ENCODE assay signal across 1 cellular context in the genomic region with DNA sequence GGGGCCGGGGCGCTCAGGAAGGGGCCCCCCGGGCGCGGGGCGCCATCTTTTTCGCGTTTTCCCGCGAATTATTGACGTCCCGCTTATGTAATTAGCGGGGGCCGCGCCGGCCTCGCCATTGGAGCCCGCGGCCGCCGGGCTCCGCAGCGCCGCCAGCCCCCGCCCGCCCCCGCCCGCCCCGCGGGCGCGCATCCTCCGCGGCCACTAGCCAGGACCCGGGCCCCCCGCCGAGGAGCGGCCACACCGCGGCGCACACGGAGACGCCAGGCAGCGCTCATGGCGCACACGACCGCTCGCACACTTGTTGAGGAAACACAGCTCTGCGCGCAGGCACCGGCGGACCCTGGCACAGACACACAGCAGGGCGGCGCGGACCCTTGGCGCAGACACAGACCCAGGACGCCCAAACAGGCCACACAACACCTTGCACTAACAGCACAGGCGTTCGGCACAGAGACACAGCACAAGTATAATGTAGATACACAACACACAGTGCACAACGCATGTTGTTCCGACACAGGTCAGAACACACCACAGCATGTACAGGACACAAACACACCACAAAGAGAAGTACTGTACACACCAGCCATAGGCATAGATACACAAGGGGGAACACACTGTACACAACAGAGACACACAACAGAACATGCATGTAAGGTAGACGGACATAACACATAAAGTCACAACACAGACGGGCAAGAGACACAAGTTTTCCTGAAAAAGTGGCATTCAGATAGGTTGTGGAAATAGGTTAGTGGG.
TF ChIP-seq lines count a peak whose summit lies in the region.

No MANE protein-coding gene starts in this region.

TF ChIP-seq in HepG2, 621 proteins besides CTCF, POLR2A, EP300 and RAD21 (continued from another document and continues in another):
- TF ChIP-seq BRCA1 (CRISPR knock-in tag; IDR thresholded peaks at IDR 0.05) (no peak), ZNF550 (CRISPR knock-in tag; IDR thresholded peaks at IDR 0.05; ENCODE audit: borderline replicate concordance) (no peak), ZSCAN25 (CRISPR knock-in tag; IDR thresholded peaks at IDR 0.05) (peak; percentile 18; the same call in 1 of the 2 replicates), SRY (CRISPR knock-in tag; IDR thresholded peaks at IDR 0.05) (no peak), POLR2G (IDR thresholded peaks at IDR 0.05; ENCODE audit: low read depth, low read length) (peak; percentile 59; the same call in 1 of the 2 replicates), NFKBIZ (CRISPR knock-in tag; IDR thresholded peaks at IDR 0.05) (no peak), REXO4 (CRISPR knock-in tag; IDR thresholded peaks at IDR 0.05; ENCODE audit: borderline replicate concordance) (no peak), ZBTB20 (CRISPR knock-in tag; IDR thresholded peaks at IDR 0.05; ENCODE audit: borderline replicate concordance, low read depth) (peak; percentile 62; the same call in 1 of the 2 replicates)
- TF ChIP-seq, protein P1, sequence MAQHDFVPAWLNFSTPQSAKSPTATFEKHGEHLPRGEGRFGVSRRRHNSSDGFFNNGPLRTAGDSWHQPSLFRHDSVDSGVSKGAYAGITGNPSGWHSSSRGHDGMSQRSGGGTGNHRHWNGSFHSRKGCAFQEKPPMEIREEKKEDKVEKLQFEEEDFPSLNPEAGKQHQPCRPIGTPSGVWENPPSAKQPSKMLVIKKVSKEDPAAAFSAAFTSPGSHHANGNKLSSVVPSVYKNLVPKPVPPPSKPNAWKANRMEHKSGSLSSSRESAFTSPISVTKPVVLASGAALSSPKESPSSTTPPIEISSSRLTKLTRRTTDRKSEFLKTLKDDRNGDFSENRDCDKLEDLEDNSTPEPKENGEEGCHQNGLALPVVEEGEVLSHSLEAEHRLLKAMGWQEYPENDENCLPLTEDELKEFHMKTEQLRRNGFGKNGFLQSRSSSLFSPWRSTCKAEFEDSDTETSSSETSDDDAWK (CRISPR knock-in tag; IDR thresholded peaks at IDR 0.05) = no peak
- TF ChIP-seq, protein P2, sequence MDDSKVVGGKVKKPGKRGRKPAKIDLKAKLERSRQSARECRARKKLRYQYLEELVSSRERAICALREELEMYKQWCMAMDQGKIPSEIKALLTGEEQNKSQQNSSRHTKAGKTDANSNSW (CRISPR knock-in tag; IDR thresholded peaks at IDR 0.05; ENCODE audit: borderline replicate concordance) = no peak
- TF ChIP-seq, protein P3, sequence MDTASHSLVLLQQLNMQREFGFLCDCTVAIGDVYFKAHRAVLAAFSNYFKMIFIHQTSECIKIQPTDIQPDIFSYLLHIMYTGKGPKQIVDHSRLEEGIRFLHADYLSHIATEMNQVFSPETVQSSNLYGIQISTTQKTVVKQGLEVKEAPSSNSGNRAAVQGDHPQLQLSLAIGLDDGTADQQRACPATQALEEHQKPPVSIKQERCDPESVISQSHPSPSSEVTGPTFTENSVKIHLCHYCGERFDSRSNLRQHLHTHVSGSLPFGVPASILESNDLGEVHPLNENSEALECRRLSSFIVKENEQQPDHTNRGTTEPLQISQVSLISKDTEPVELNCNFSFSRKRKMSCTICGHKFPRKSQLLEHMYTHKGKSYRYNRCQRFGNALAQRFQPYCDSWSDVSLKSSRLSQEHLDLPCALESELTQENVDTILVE (CRISPR knock-in tag; IDR thresholded peaks at IDR 0.05) = peak; percentile 45; the same call in 1 of the 2 replicates
- TF ChIP-seq, protein P4, sequence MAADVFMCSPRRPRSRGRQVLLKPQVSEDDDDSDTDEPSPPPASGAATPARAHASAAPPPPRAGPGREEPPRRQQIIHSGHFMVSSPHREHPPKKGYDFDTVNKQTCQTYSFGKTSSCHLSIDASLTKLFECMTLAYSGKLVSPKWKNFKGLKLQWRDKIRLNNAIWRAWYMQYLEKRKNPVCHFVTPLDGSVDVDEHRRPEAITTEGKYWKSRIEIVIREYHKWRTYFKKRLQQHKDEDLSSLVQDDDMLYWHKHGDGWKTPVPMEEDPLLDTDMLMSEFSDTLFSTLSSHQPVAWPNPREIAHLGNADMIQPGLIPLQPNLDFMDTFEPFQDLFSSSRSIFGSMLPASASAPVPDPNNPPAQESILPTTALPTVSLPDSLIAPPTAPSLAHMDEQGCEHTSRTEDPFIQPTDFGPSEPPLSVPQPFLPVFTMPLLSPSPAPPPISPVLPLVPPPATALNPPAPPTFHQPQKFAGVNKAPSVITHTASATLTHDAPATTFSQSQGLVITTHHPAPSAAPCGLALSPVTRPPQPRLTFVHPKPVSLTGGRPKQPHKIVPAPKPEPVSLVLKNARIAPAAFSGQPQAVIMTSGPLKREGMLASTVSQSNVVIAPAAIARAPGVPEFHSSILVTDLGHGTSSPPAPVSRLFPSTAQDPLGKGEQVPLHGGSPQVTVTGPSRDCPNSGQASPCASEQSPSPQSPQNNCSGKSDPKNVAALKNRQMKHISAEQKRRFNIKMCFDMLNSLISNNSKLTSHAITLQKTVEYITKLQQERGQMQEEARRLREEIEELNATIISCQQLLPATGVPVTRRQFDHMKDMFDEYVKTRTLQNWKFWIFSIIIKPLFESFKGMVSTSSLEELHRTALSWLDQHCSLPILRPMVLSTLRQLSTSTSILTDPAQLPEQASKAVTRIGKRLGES (CRISPR knock-in tag; IDR thresholded peaks at IDR 0.05; ENCODE audit: borderline replicate concordance) = no peak
- TF ChIP-seq, protein P5, sequence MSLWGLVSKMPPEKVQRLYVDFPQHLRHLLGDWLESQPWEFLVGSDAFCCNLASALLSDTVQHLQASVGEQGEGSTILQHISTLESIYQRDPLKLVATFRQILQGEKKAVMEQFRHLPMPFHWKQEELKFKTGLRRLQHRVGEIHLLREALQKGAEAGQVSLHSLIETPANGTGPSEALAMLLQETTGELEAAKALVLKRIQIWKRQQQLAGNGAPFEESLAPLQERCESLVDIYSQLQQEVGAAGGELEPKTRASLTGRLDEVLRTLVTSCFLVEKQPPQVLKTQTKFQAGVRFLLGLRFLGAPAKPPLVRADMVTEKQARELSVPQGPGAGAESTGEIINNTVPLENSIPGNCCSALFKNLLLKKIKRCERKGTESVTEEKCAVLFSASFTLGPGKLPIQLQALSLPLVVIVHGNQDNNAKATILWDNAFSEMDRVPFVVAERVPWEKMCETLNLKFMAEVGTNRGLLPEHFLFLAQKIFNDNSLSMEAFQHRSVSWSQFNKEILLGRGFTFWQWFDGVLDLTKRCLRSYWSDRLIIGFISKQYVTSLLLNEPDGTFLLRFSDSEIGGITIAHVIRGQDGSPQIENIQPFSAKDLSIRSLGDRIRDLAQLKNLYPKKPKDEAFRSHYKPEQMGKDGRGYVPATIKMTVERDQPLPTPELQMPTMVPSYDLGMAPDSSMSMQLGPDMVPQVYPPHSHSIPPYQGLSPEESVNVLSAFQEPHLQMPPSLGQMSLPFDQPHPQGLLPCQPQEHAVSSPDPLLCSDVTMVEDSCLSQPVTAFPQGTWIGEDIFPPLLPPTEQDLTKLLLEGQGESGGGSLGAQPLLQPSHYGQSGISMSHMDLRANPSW (CRISPR knock-in tag; IDR thresholded peaks at IDR 0.05; ENCODE audit: borderline replicate concordance) = no peak
- TF ChIP-seq, protein P6, sequence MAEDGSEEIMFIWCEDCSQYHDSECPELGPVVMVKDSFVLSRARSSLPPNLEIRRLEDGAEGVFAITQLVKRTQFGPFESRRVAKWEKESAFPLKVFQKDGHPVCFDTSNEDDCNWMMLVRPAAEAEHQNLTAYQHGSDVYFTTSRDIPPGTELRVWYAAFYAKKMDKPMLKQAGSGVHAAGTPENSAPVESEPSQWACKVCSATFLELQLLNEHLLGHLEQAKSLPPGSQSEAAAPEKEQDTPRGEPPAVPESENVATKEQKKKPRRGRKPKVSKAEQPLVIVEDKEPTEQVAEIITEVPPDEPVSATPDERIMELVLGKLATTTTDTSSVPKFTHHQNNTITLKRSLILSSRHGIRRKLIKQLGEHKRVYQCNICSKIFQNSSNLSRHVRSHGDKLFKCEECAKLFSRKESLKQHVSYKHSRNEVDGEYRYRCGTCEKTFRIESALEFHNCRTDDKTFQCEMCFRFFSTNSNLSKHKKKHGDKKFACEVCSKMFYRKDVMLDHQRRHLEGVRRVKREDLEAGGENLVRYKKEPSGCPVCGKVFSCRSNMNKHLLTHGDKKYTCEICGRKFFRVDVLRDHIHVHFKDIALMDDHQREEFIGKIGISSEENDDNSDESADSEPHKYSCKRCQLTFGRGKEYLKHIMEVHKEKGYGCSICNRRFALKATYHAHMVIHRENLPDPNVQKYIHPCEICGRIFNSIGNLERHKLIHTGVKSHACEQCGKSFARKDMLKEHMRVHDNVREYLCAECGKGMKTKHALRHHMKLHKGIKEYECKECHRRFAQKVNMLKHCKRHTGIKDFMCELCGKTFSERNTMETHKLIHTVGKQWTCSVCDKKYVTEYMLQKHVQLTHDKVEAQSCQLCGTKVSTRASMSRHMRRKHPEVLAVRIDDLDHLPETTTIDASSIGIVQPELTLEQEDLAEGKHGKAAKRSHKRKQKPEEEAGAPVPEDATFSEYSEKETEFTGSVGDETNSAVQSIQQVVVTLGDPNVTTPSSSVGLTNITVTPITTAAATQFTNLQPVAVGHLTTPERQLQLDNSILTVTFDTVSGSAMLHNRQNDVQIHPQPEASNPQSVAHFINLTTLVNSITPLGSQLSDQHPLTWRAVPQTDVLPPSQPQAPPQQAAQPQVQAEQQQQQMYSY (CRISPR knock-in tag; IDR thresholded peaks at IDR 0.05) = 0 out of 2 replicates have a peak, but pooled peaks have one; percentile 13
- TF ChIP-seq, protein P7, sequence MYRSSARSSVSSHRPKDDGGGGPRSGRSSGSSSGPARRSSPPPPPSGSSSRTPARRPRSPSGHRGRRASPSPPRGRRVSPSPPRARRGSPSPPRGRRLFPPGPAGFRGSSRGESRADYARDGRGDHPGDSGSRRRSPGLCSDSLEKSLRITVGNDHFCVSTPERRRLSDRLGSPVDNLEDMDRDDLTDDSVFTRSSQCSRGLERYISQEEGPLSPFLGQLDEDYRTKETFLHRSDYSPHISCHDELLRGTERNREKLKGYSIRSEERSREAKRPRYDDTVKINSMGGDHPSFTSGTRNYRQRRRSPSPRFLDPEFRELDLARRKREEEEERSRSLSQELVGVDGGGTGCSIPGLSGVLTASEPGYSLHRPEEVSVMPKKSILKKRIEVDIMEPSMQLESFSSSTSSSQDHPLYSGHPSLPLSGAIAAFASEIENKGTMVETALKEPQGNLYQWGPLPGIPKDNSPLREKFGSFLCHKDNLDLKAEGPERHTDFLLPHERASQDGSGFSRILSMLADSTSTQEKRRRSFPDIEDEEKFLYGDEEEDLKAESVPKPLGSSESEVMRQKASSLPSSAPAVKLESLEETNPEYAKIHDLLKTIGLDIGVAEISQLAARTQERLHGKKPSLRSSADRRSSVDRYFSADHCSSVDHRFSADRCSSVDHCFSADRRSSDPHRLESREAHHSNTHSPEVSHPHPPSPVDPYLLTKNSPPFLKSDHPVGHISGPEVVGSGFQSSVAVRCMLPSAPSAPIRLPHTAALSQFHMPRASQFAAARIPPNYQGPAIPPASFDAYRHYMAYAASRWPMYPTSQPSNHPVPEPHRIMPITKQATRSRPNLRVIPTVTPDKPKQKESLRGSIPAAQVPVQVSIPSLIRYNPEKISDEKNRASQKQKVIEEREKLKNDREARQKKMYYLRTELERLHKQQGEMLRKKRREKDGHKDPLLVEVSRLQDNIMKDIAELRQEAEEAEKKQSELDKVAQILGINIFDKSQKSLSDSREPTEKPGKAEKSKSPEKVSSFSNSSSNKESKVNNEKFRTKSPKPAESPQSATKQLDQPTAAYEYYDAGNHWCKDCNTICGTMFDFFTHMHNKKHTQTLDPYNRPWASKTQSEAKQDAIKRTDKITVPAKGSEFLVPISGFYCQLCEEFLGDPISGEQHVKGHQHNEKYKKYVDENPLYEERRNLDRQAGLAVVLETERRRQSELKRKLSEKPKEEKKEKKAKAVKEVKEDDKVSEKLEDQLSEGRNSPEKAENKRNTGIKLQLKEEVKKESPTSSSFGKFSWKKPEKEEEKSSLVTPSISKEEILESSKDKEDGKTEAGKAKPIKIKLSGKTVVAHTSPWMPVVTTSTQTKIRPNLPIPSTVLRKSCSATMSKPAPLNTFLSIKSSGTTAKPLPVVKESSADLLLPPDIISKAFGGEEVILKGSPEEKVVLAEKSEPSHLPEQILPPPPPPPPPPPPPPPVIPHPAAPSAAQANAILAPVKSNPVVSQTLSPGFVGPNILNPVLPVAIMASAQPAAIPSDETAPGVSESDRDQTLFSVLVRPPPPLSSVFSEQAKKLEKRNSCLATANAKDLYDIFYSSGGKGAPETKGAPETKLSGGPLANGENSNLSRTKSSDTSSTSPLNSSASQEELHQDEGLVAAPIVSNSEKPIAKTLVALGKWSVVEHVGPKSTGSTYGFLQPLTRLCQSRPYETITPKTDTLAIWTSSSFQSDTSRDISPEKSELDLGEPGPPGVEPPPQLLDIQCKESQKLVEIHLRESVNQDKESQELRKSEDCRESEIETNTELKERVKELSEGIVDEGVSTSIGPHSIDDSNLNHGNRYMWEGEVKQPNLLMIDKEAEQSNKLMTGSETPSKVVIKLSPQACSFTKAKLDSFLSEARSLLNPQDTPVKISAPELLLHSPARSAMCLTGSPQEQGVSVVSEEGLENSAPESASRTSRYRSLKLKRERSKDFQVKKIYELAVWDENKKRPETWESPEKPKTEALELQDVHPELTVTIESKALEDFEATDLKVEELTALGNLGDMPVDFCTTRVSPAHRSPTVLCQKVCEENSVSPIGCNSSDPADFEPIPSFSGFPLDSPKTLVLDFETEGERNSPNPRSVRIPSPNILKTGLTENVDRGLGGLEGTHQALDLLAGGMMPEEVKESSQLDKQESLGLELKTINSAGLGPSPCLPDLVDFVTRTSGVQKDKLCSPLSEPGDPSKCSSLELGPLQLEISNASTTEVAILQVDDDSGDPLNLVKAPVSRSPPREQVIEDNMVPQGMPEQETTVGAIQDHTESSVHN (CRISPR knock-in tag; IDR thresholded peaks at IDR 0.05) = peak; percentile 81; the same call in 1 of the 2 replicates
- TF ChIP-seq, protein P8, sequence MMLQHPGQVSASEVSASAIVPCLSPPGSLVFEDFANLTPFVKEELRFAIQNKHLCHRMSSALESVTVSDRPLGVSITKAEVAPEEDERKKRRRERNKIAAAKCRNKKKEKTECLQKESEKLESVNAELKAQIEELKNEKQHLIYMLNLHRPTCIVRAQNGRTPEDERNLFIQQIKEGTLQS (CRISPR knock-in tag; IDR thresholded peaks at IDR 0.05) = 0 out of 2 replicates have a peak, but pooled peaks have one; percentile 19
- TF ChIP-seq, protein P9, sequence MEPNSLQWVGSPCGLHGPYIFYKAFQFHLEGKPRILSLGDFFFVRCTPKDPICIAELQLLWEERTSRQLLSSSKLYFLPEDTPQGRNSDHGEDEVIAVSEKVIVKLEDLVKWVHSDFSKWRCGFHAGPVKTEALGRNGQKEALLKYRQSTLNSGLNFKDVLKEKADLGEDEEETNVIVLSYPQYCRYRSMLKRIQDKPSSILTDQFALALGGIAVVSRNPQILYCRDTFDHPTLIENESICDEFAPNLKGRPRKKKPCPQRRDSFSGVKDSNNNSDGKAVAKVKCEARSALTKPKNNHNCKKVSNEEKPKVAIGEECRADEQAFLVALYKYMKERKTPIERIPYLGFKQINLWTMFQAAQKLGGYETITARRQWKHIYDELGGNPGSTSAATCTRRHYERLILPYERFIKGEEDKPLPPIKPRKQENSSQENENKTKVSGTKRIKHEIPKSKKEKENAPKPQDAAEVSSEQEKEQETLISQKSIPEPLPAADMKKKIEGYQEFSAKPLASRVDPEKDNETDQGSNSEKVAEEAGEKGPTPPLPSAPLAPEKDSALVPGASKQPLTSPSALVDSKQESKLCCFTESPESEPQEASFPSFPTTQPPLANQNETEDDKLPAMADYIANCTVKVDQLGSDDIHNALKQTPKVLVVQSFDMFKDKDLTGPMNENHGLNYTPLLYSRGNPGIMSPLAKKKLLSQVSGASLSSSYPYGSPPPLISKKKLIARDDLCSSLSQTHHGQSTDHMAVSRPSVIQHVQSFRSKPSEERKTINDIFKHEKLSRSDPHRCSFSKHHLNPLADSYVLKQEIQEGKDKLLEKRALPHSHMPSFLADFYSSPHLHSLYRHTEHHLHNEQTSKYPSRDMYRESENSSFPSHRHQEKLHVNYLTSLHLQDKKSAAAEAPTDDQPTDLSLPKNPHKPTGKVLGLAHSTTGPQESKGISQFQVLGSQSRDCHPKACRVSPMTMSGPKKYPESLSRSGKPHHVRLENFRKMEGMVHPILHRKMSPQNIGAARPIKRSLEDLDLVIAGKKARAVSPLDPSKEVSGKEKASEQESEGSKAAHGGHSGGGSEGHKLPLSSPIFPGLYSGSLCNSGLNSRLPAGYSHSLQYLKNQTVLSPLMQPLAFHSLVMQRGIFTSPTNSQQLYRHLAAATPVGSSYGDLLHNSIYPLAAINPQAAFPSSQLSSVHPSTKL (CRISPR knock-in tag; IDR thresholded peaks at IDR 0.05) = 0 out of 2 replicates have a peak, but pooled peaks have one; percentile 23
